Comparison of ENCODE assay signal across 21 cellular contexts in genomic region chr1:10657080-10657847, GRCh38.
DNase-seq lines count a peak whose midpoint lies in the region; ATAC-seq and TF ChIP-seq lines count a peak whose summit lies in the region.
"Had no signal": no experiment of that assay in that cellular context is flagged by ENCODE, and none has a peak within 500 bp of the region (broad histone marks: within the 10 kb centered on the region; RNA-seq: fewer than 3 reads in every experiment).

No MANE protein-coding gene starts in this region.

- H3K4me1 ChIP-seq in SJCRH30 (no peaks in the 10 kb centered on the region; the same call in 1 of the 2 replicates), mesenchymal stem cell (ENCODE audit: control insufficient read depth, insufficient read depth, low read depth, low read length) (peaks cover 3% of the 10 kb centered on the region), upper lobe of right lung (peaks cover 3% of the 10 kb centered on the region)

- DNase-seq in DMS53 (lab: John Stamatoyannopoulos, UW), result peak; percentile 31
- DNase-seq in DMS53 treated with DMSO at 0.1 percent for 48 hours (lab: John Stamatoyannopoulos, UW; ENCODE audit: unreplicated experiment), result no peak
- DNase-seq in SJCRH30, result peak; percentile 31 to 36
- DNase-seq in mesenchymal stem cell, result peak; percentile 42
- no peak for DNase-seq in upper lobe of right lung
- DNase-seq in DMS79 (lab: John Stamatoyannopoulos, UW), result no peak
- DNase-seq in T1000 (lab: John Stamatoyannopoulos, UW), result no peak
- DNase-seq: 8988T; COR-L47; DMS79 treated with DMSO at 0.1 percent for 48 hours; Kasumi-1; MG63; NCI-H1092; NCI-H1436 treated with DMSO at 0.1 percent for 48 hours; NCI-H2029; NCI-H510A; NCI-H748 treated with DMSO at 0.1 percent for 48 hours; NK-92 treated with Interleukin-12 subunit alpha and Interleukin-12 subunit beta, amount 100 ng/mL, for 24 hours; OCI-M1; SHP77 had no signal

- H4K91ac ChIP-seq in mesenchymal stem cell (ENCODE audit: low read length), result no peak overlapping the region

- H3K18ac ChIP-seq in mesenchymal stem cell (ENCODE audit: low read depth in 1 of 2, low read length in 2 of 2), result no peak overlapping the region

- no peak for TF ChIP-seq CTCF in upper lobe of right lung (IDR thresholded peaks at IDR 0.05)

- H4K8ac ChIP-seq in mesenchymal stem cell (ENCODE audit: low read length), result no peak overlapping the region

- no peak overlapping the region for H2BK5ac ChIP-seq in mesenchymal stem cell (ENCODE audit: low read depth, low read length, poor library complexity, severe bottlenecking)

- H3K79me1 ChIP-seq in mesenchymal stem cell (replicated peaks; ENCODE audit: low read length, poor library complexity, severe bottlenecking), result no peaks in the 10 kb centered on the region

- no peaks in the 10 kb centered on the region for H3K27me3 ChIP-seq in SJCRH30
- peaks cover 0 to 59% of the 10 kb centered on the region in 2 experiments for H3K27me3 ChIP-seq in mesenchymal stem cell (ENCODE audit: control insufficient read depth in 1 of 2, insufficient read depth in 1 of 2, low read length in 2 of 2)
- no peaks in the 10 kb centered on the region for H3K27me3 ChIP-seq in upper lobe of right lung
- H3K27me3 ChIP-seq: MG63 had no signal

- H2AK5ac ChIP-seq in mesenchymal stem cell (ENCODE audit: low read length, severe bottlenecking), result no peak overlapping the region

- H3K9ac ChIP-seq in mesenchymal stem cell (ENCODE audit: low read length), result no peak overlapping the region

- no peak overlapping the region for H3K14ac ChIP-seq in mesenchymal stem cell (ENCODE audit: low read length in 2 of 2)

- H2BK120ac ChIP-seq in mesenchymal stem cell (ENCODE audit: low read depth, low read length), result no peak overlapping the region

- H3K36me3 ChIP-seq in SJCRH30, result no peaks in the 10 kb centered on the region
- H3K36me3 ChIP-seq in mesenchymal stem cell (ENCODE audit: control insufficient read depth in 1 of 2, insufficient read depth in 2 of 2, low read depth in 1 of 2, low read length in 2 of 2), result peaks cover 0 to 6% of the 10 kb centered on the region in 2 experiments
- peaks cover 18% of the 10 kb centered on the region for H3K36me3 ChIP-seq in upper lobe of right lung
- H3K36me3 ChIP-seq: MG63 had no signal

- no peak overlapping the region for H3K27ac ChIP-seq in SJCRH30
- no peak overlapping the region for H3K27ac ChIP-seq in mesenchymal stem cell (ENCODE audit: low read length, poor library complexity, severe bottlenecking)
- no peak overlapping the region for H3K27ac ChIP-seq in upper lobe of right lung

- H3K4me2 ChIP-seq in mesenchymal stem cell (ENCODE audit: low read length, poor library complexity, severe bottlenecking), result no peak overlapping the region

- H3K23ac ChIP-seq in mesenchymal stem cell (ENCODE audit: low read length in 2 of 2), result no peak overlapping the region

- no peak overlapping the region for H3K4me3 ChIP-seq in SJCRH30
- no peak overlapping the region for H3K4me3 ChIP-seq in mesenchymal stem cell (ENCODE audit: insufficient read depth in 1 of 2, low read depth in 1 of 2, low read length in 2 of 2)
- no peak overlapping the region for H3K4me3 ChIP-seq in upper lobe of right lung
- H3K4me3 ChIP-seq: MG63 had no signal

- WGBS in mesenchymal stem cell, result 66% methylated on average over 25 of the region's 29 CpGs

- H2AFZ ChIP-seq in mesenchymal stem cell (ENCODE audit: low read depth, low read length), result no peak overlapping the region

- H3K9me3 ChIP-seq in SJCRH30 (replicated peaks) (no peaks in the 10 kb centered on the region), mesenchymal stem cell (ENCODE audit: control insufficient read depth, low read length) (no peaks in the 10 kb centered on the region), upper lobe of right lung (no peaks in the 10 kb centered on the region)
- H3K9me3 ChIP-seq: MG63 had no signal

- H2BK15ac ChIP-seq in mesenchymal stem cell (ENCODE audit: low read depth, poor library complexity, severe bottlenecking), result no peak overlapping the region

- intact Hi-C loops in upper lobe of right lung (cut with DNase I), result no loop called here

- no peak overlapping the region for H3K4ac ChIP-seq in mesenchymal stem cell (ENCODE audit: low read depth in 1 of 2, low read length in 2 of 2)

- H2BK12ac ChIP-seq in mesenchymal stem cell (ENCODE audit: low read length in 2 of 2), result no peak overlapping the region

- ATAC-seq in upper lobe of right lung, result peak; percentile 1
- no peak for ATAC-seq in GM19455 (IDR thresholded peaks at IDR 0.05; ENCODE audit: unreplicated experiment)

Comparison
In these comparisons a context has a peak if more than half of its experiments do, and no peak if none do; other contexts are left out.
1. DNase-seq: peak in DMS53 (single experiment), SJCRH30 (2 of 2) and mesenchymal stem cell (single experiment); none in DMS53 treated with DMSO at 0.1 percent for 48 hours (single experiment), upper lobe of right lung (single experiment), DMS79 (single experiment) and T1000 (single experiment).